Comparison of ENCODE assay signal across 12 cellular contexts in genomic region chr21:18244721-18245486, GRCh38. TPM values are rescaled to one million over a fixed set of nuclear protein-coding genes. Genes with fewer than 3 reads are reported as not detected.
DNase-seq lines count a peak whose midpoint lies in the region; ATAC-seq, FAIRE-seq and TF ChIP-seq lines count a peak whose summit lies in the region.
"Had no signal": no experiment of that assay in that cellular context is flagged by ENCODE, and none has a peak within 500 bp of the region (broad histone marks: within the 10 kb centered on the region; RNA-seq: fewer than 3 reads in every experiment).

Gene CHODL, plus strand, starts transcription at chr21:18244833. Its CDS starts 391 bp downstream, at chr21:18245224.

- no peak for TF ChIP-seq CTCF in endothelial cell of umbilical vein (IDR thresholded peaks at IDR 0.05; ENCODE audit: extremely low read depth in 1 of 2, insufficient read depth in 1 of 2, low read depth in 1 of 2, low read length in 2 of 2)
- TF ChIP-seq CTCF in mesothelial cell of epicardium (IDR thresholded peaks at IDR 0.05; ENCODE audit: unreplicated experiment): no peak
- TF ChIP-seq CTCF in suprapubic skin (IDR thresholded peaks at IDR 0.05): no peak

- TF ChIP-seq POLR2A in endothelial cell of umbilical vein (IDR thresholded peaks at IDR 0.05; ENCODE audit: low read depth, low read length) (no peak), suprapubic skin (IDR thresholded peaks at IDR 0.05) (no peak)

- no peaks in the 10 kb centered on the region for H4K20me1 ChIP-seq in endothelial cell of umbilical vein (replicated peaks; ENCODE audit: control insufficient read depth, extremely low read depth, insufficient read depth, low read length)

- CTCF ChIA-PET in endothelial cell of umbilical vein (lab: Charles Lee): interaction anchor here (2.2 kb wide), 1 partner anchor 204 kb away, joined by 5 read pairs; no protein-coding TSS in a partner anchor

- no peaks in the 10 kb centered on the region for H3K79me2 ChIP-seq in endothelial cell of umbilical vein (ENCODE audit: control insufficient read depth, insufficient read depth, low read length)

- no peak for FAIRE-seq in endothelial cell of umbilical vein (lab: Jason Lieb, UNC)
- FAIRE-seq: A204.1 had no signal

- H3K4me1 Mint-ChIP-seq in mesothelial cell of epicardium: peaks cover 5% of the 10 kb centered on the region

- no peaks in the 10 kb centered on the region for H3K9me1 ChIP-seq in endothelial cell of umbilical vein (replicated peaks; ENCODE audit: control insufficient read depth, extremely low read depth, insufficient read depth, low read length)

- ATAC-seq in GM21381 (IDR thresholded peaks at IDR 0.05; ENCODE audit: unreplicated experiment): no peak
- ATAC-seq: activated CD4-positive, CD25-positive, alpha-beta regulatory T cell treated with anti-CD3 and anti-CD28 coated beads, Interleukin-2, amount 50 U/mL, for 24 hours had no signal

- peaks cover 80% of the 10 kb centered on the region for H3K27me3 Mint-ChIP-seq in mesothelial cell of epicardium (ENCODE audit: low read depth)

- H3K36me3 Mint-ChIP-seq in mesothelial cell of epicardium: no peaks in the 10 kb centered on the region

- H3K9me3 ChIP-seq in endothelial cell of umbilical vein (replicated peaks; ENCODE audit: control insufficient read depth, insufficient read depth, low read length): no peaks in the 10 kb centered on the region
- H3K9me3 ChIP-seq in suprapubic skin: no peaks in the 10 kb centered on the region
- H3K9me3 ChIP-seq: right lobe of liver had no signal

- H3K27me3 ChIP-seq in endothelial cell of umbilical vein (ENCODE audit: control insufficient read depth in 2 of 2, insufficient read depth in 2 of 2, low read length in 2 of 2) (peaks cover 23 to 34% of the 10 kb centered on the region in 2 experiments), suprapubic skin (peaks cover 26% of the 10 kb centered on the region)
- H3K27me3 ChIP-seq: right lobe of liver had no signal

- H3K36me3 ChIP-seq in endothelial cell of umbilical vein (ENCODE audit: control insufficient read depth in 2 of 2, extremely low read depth in 1 of 2, insufficient read depth in 2 of 2, low read length in 2 of 2): no peaks in the 10 kb centered on the region
- no peaks in the 10 kb centered on the region for H3K36me3 ChIP-seq in suprapubic skin
- H3K36me3 ChIP-seq: right lobe of liver had no signal

- peak within 1 kb of the TSS; percentile 68 for H2AFZ ChIP-seq in endothelial cell of umbilical vein (ENCODE audit: low read depth, low read length)

- H3K4me2 ChIP-seq in endothelial cell of umbilical vein (ENCODE audit: insufficient read depth, low read length): peak within 1 kb of the TSS; percentile 35

- H3K4me1 ChIP-seq in endothelial cell of umbilical vein (ENCODE audit: control insufficient read depth, extremely low read depth, insufficient read depth, low read length): no peaks in the 10 kb centered on the region
- peaks cover 15% of the 10 kb centered on the region for H3K4me1 ChIP-seq in suprapubic skin

- POLR2A ChIA-PET in endothelial cell of umbilical vein (lab: Charles Lee): no interaction called here

- dilution Hi-C loops in endothelial cell of umbilical vein (cut with MboI; ENCODE audit: extremely low pct_ligation_motif_present, low sequenced_read_pairs): no loop called here

- 1% methylated on average over 26 of the region's 72 CpGs for WGBS in suprapubic skin

- no peak within 1 kb of the TSS for H3K27ac Mint-ChIP-seq in mesothelial cell of epicardium

- H3K9me3 Mint-ChIP-seq in mesothelial cell of epicardium: no peaks in the 10 kb centered on the region

- H3K4me3 ChIP-seq in endothelial cell of umbilical vein (replicated peaks in 1 of 3; ENCODE audit: insufficient read depth in 1 of 3, low read depth in 1 of 3, low read length in 3 of 3): no peak within 1 kb of the TSS
- H3K4me3 ChIP-seq in suprapubic skin: peak within 1 kb of the TSS; percentile 46

- no TSS peak for BruUV-seq in endothelial cell of umbilical vein (replicated peaks; lab: Mats Ljungman, UMichigan)

- no peak for TF ChIP-seq EP300 in suprapubic skin (IDR thresholded peaks at IDR 0.05)

- H3K27ac ChIP-seq in endothelial cell of umbilical vein (ENCODE audit: insufficient read depth, low read depth, low read length): no peak within 1 kb of the TSS
- H3K27ac ChIP-seq in suprapubic skin: no peak within 1 kb of the TSS
- H3K27ac ChIP-seq: right lobe of liver had no signal

- H3K4me3 Mint-ChIP-seq in mesothelial cell of epicardium: peak within 1 kb of the TSS; percentile 66

- no peak within 1 kb of the TSS for H3K9ac ChIP-seq in endothelial cell of umbilical vein (replicated peaks; ENCODE audit: extremely low read depth, insufficient read depth, low read length)

- intact Hi-C loops in endothelial cell of umbilical vein (cut with micrococcal nuclease): no loop called here

- DNase-seq in DMS 273 (lab: John Stamatoyannopoulos, UW; ENCODE audit: unreplicated experiment) (peak; percentile 74), DMS 273 treated with DMSO at 0.1 percent for 48 hours (lab: John Stamatoyannopoulos, UW) (no peak), endothelial cell of umbilical vein (ENCODE audit: low read depth, low spot score) (no peak), mesothelial cell of epicardium (ENCODE audit: low spot score in 2 of 2, unreplicated experiment in 2 of 2) (peak in 1 of 2 experiments; percentile 40), suprapubic skin (ENCODE audit: low spot score in 2 of 2) (no peak), superior temporal gyrus (ENCODE audit: extremely low spot score) (no peak), NCI-H2196 (lab: John Stamatoyannopoulos, UW; ENCODE audit: unreplicated experiment) (no peak)
- DNase-seq: NCI-H2029 had no signal

TF ChIP-seq in endothelial cell of umbilical vein, 7 proteins besides CTCF, POLR2A, EP300 and RAD21:
- no peak for TF ChIP-seq MYC (IDR thresholded peaks at IDR 0.05; ENCODE audit: low read depth, low read length)
- TF ChIP-seq POLR2AphosphoS5 (IDR thresholded peaks at IDR 0.05; ENCODE audit: insufficient read depth, low read depth, low read length): no peak
- TF ChIP-seq EZH2 (IDR thresholded peaks at IDR 0.05; ENCODE audit: borderline replicate concordance, low read depth, low read length, severe bottlenecking): peak; percentile 39
- no peak for TF ChIP-seq MAX (IDR thresholded peaks at IDR 0.05; ENCODE audit: insufficient read depth, insufficient read length)

RNA-seq across cellular contexts. Expression of gene CHODL, which starts in this region (rescaled TPM):
- total RNA-seq in endothelial cell of umbilical vein (not detected in 2 replicates), mesothelial cell of epicardium (0.72 to 0.95 TPM (median 0.90 TPM) in 3 replicates), suprapubic skin (1 to 10 TPM; 1.1 to 2.1 (median 1.7) TPM)
- polyA plus RNA-seq in endothelial cell of umbilical vein: not detected in 2 replicates
- not detected in 2 replicates for polyA plus RNA-seq in endothelial cell of umbilical vein (2011; cell fraction: cytosol; rRNA removed)
- not detected in 2 replicates for polyA plus RNA-seq in endothelial cell of umbilical vein (2011; cell fraction: nucleus; rRNA removed)
- not detected in 2 replicates for polyA plus RNA-seq in endothelial cell of umbilical vein (2012)
- polyA minus RNA-seq in endothelial cell of umbilical vein: not detected in 2 replicates
- not detected for polyA minus RNA-seq in endothelial cell of umbilical vein (2011; cell fraction: cytosol; rRNA and poly(A)+ RNA removed)
- polyA minus RNA-seq in endothelial cell of umbilical vein (2011; cell fraction: nucleus; rRNA and poly(A)+ RNA removed): not detected in 2 replicates
